ENCODE assay signal across 31 cellular contexts in genomic region chr4:113553082-113553481, GRCh38.
"Had no signal": no experiment of that assay in that cellular context is flagged by ENCODE, and none has a peak within 500 bp of the region (broad histone marks: within the 10 kb centered on the region; RNA-seq: fewer than 3 reads in every experiment).

No MANE protein-coding gene starts in this region.

- H3K27ac ChIP-seq: ascending aorta, KMS-11, SJSA1 had no signal

- H3K36me3 ChIP-seq: ascending aorta, SJSA1 had no signal

- H3K36me3 Mint-ChIP-seq: WTC11 had no signal

- H3K4me3 ChIP-seq: ascending aorta, SJSA1 had no signal

- H3K4me2 ChIP-seq: KMS-11, SK-N-SH had no signal

- H3K4me3 Mint-ChIP-seq: activated CD8-positive, alpha-beta T cell treated with anti-CD3 and anti-CD28 coated beads for 36 hours; activated naive CD4-positive, alpha-beta T cell treated with anti-CD3 and anti-CD28 coated beads, Interleukin-2, amount 10 ng/mL, durations not matched to agents 7 days and 5 days; activated naive CD8-positive, alpha-beta T cell treated with anti-CD3 and anti-CD28 coated beads, Interleukin-2, amount 10 ng/mL, durations not matched to agents 7 days and 5 days; T-helper 1 cell treated with Interleukin-12 subunit alpha and Interleukin-12 subunit beta and Interleukin-4 antibody, amounts not matched to agents 30 μg/mL and 1 μg/mL, for 36 hours; T-helper 2 cell treated with Interferon-gamma antibody and Interleukin-4, amounts not matched to agents 5 μg/mL and 100 μg/mL, for 36 hours; WTC11 had no signal

- H3K27me3 ChIP-seq: ascending aorta, SJSA1 had no signal

- H3K9me3 ChIP-seq: ascending aorta, SJSA1, SK-N-SH had no signal

- ATAC-seq: activated CD8-positive, alpha-beta T cell treated with anti-CD3 and anti-CD28 coated beads for 36 hours; Panc1; WTC11 had no signal

- H3K9me3 Mint-ChIP-seq: activated CD8-positive, alpha-beta T cell treated with anti-CD3 and anti-CD28 coated beads for 36 hours; activated naive CD4-positive, alpha-beta T cell treated with anti-CD3 and anti-CD28 coated beads, Interleukin-2, amount 10 ng/mL, durations not matched to agents 7 days and 5 days; activated naive CD8-positive, alpha-beta T cell treated with anti-CD3 and anti-CD28 coated beads, Interleukin-2, amount 10 ng/mL, durations not matched to agents 7 days and 5 days; T-helper 1 cell treated with Interleukin-12 subunit alpha and Interleukin-12 subunit beta and Interleukin-4 antibody, amounts not matched to agents 30 μg/mL and 1 μg/mL, for 36 hours; T-helper 2 cell treated with Interferon-gamma antibody and Interleukin-4, amounts not matched to agents 5 μg/mL and 100 μg/mL, for 36 hours; WTC11 had no signal

- H3K27ac Mint-ChIP-seq: activated CD8-positive, alpha-beta T cell treated with anti-CD3 and anti-CD28 coated beads for 36 hours; activated naive CD4-positive, alpha-beta T cell treated with anti-CD3 and anti-CD28 coated beads, Interleukin-2, amount 10 ng/mL, durations not matched to agents 7 days and 5 days; activated naive CD8-positive, alpha-beta T cell treated with anti-CD3 and anti-CD28 coated beads, Interleukin-2, amount 10 ng/mL, durations not matched to agents 7 days and 5 days; T-helper 1 cell treated with Interleukin-12 subunit alpha and Interleukin-12 subunit beta and Interleukin-4 antibody, amounts not matched to agents 30 μg/mL and 1 μg/mL, for 36 hours; T-helper 2 cell treated with Interferon-gamma antibody and Interleukin-4, amounts not matched to agents 5 μg/mL and 100 μg/mL, for 36 hours; WTC11 had no signal

- H3K27me3 Mint-ChIP-seq: activated CD8-positive, alpha-beta T cell treated with anti-CD3 and anti-CD28 coated beads for 36 hours; activated naive CD4-positive, alpha-beta T cell treated with anti-CD3 and anti-CD28 coated beads, Interleukin-2, amount 10 ng/mL, durations not matched to agents 7 days and 5 days; activated naive CD8-positive, alpha-beta T cell treated with anti-CD3 and anti-CD28 coated beads, Interleukin-2, amount 10 ng/mL, durations not matched to agents 7 days and 5 days had no signal

- H3K9ac ChIP-seq: KMS-11, SK-N-SH had no signal

- H3K4me1 Mint-ChIP-seq: WTC11 had no signal

- DNase-seq: activated CD4-positive, alpha-beta T cell treated with anti-CD3 and anti-CD28 coated beads for 48 hours; activated CD4-positive, CD25-positive, alpha-beta regulatory T cell treated with anti-CD3 and anti-CD28 coated beads, Interleukin-2, amount 50 U/mL, for 72 hours; activated CD8-positive, alpha-beta T cell treated with anti-CD3 and anti-CD28 coated beads for 36 hours; activated effector memory CD4-positive, alpha-beta T cell treated with Interleukin-2 at 50 U/mL for 16 hours; activated naive CD4-positive, alpha-beta T cell treated with anti-CD3 and anti-CD28 coated beads, Interleukin-2, amount 10 ng/mL, durations not matched to agents 7 days and 5 days; activated naive CD8-positive, alpha-beta T cell treated with anti-CD3 and anti-CD28 coated beads, Interleukin-2, amount 10 ng/mL, durations not matched to agents 7 days and 5 days; activated T-cell treated with anti-CD3 and anti-CD28 coated beads, Interleukin-2, amount 50 U/mL, for 1 hour; amygdala; caudate nucleus; cerebellar nuclear complex; MM.1S; MV-4-11; NCI-H1092; NCI-H1436 treated with DMSO at 0.1 percent for 48 hours; NCI-H1694 treated with DMSO at 0.1 percent for 48 hours; NCI-H2029; NCI-H2107; NCI-H2171; NCI-H510A; NCI-H526; NCI-H748 treated with DMSO at 0.1 percent for 48 hours; NK-92 treated with Interleukin-12 subunit alpha and Interleukin-12 subunit beta, amount 100 ng/mL, for 24 hours; SHP77; SK-N-SH had no signal

- H3K4me1 ChIP-seq: SJSA1 had no signal
